In genomic region chr7:92589056-92589455, GRCh38 we compare ENCODE assay signal across 8 cellular contexts. TPM values are rescaled to one million over a fixed set of nuclear protein-coding genes. Genes with fewer than 3 reads are reported as not detected.
DNase-seq lines count a peak whose midpoint lies in the region; ATAC-seq, FAIRE-seq and TF ChIP-seq lines count a peak whose summit lies in the region.

No MANE protein-coding gene starts in this region.

- H3K9me3 Mint-ChIP-seq in activated CD4-positive, alpha-beta T cell treated with anti-CD3 and anti-CD28 coated beads for 36 hours (ENCODE audit: low read depth) = no peaks in the 10 kb centered on the region
- H3K9me3 Mint-ChIP-seq in activated naive CD8-positive, alpha-beta T cell (ENCODE audit: low read depth) = no peaks in the 10 kb centered on the region

- H3K27ac ChIP-seq in keratinocyte (ENCODE audit: control insufficient read depth, insufficient read depth, low read length) (peak overlapping the region; percentile 90), substantia nigra (ENCODE audit: low read depth, low read length, poor library complexity, severe bottlenecking) (peak overlapping the region; percentile 86)

- no peak overlapping the region for H2AFZ ChIP-seq in keratinocyte (ENCODE audit: control insufficient read depth, low read length)

- no peaks in the 10 kb centered on the region for H3K9me3 ChIP-seq in keratinocyte (ENCODE audit: control insufficient read depth, low read depth, low read length)

- POLR2A ChIA-PET in activated CD4-positive, alpha-beta T cell treated with anti-CD3 and anti-CD28 coated beads for 36 hours (lab: Charles Lee) = interaction anchor here (0.5 to 1.4 kb wide), 6 partner anchors 25 to 224 kb away, joined by 3 to 7 read pairs (median 4); partner anchors contain the start of genes PEX1 and RBM48

- H4K20me1 ChIP-seq in keratinocyte (ENCODE audit: control insufficient read depth, extremely low read depth, insufficient read depth, low read length) = peaks cover 11% of the 10 kb centered on the region

- TF ChIP-seq CTCF in keratinocyte (optimal IDR thresholded peaks at IDR 0.05 in 1 of 3, IDR thresholded peaks at IDR 0.05 in 1 of 3, conservative IDR thresholded peaks at IDR 0.05 in 1 of 3; ENCODE audit: extremely low read depth in 1 of 3, insufficient read depth in 2 of 3, low read length in 3 of 3) = no peak

- peak overlapping the region; percentile 86 for H3K4me2 ChIP-seq in keratinocyte (ENCODE audit: control insufficient read depth, extremely low read depth, insufficient read depth, low read depth, low read length)

- dilution Hi-C loops in keratinocyte (cut with MboI; ENCODE audit: extremely low pct_ligation_motif_present, low sequenced_read_pairs) = no loop called here

- peaks cover 61% of the 10 kb centered on the region for H3K79me2 ChIP-seq in keratinocyte (ENCODE audit: control insufficient read depth, insufficient read depth, low read length)

- H3K27me3 Mint-ChIP-seq in activated CD4-positive, alpha-beta T cell treated with anti-CD3 and anti-CD28 coated beads for 36 hours = peaks cover 3% of the 10 kb centered on the region
- peaks cover 4% of the 10 kb centered on the region for H3K27me3 Mint-ChIP-seq in activated naive CD8-positive, alpha-beta T cell

- CTCF ChIA-PET in activated CD4-positive, alpha-beta T cell treated with anti-CD3 and anti-CD28 coated beads for 36 hours (lab: Charles Lee) = interaction anchor here (0.7 to 2.4 kb wide), 3 partner anchors 11 to 238 kb away, joined by 3 to 8 read pairs (median 3); partner anchors contain the start of genes PEX1 and RBM48

- FAIRE-seq in keratinocyte (lab: Jason Lieb, UNC) (no peak), GM12892 (lab: Jason Lieb, UNC) (no peak)

- ATAC-seq in activated CD4-positive, alpha-beta T cell treated with anti-CD3 and anti-CD28 coated beads for 36 hours = no peak

- DNase-seq in activated CD4-positive, alpha-beta T cell treated with anti-CD3 and anti-CD28 coated beads for 36 hours = peak; percentile 49
- no peak for DNase-seq in activated CD4-positive, alpha-beta T cell treated with anti-CD3 and anti-CD28 coated beads, Interleukin-2, amount 50 U/mL, for 1 hour
- DNase-seq in keratinocyte (ENCODE audit: low read depth, low spot score) (no peak), substantia nigra (lab: John Stamatoyannopoulos, UW) (no peak), GM12892 (ENCODE audit: insufficient read length) (no peak), NCI-H1417 (lab: John Stamatoyannopoulos, UW) (no peak)
- no peak for DNase-seq in NK-92 treated with Interleukin-12 subunit alpha and Interleukin-12 subunit beta, amount 100 ng/mL, for 24 hours (lab: John Stamatoyannopoulos, UW)

- H3K27ac Mint-ChIP-seq in activated CD4-positive, alpha-beta T cell treated with anti-CD3 and anti-CD28 coated beads for 36 hours = peak overlapping the region; percentile 92
- peak overlapping the region; percentile 93 for H3K27ac Mint-ChIP-seq in activated naive CD8-positive, alpha-beta T cell

- intact Hi-C loops in activated CD4-positive, alpha-beta T cell treated with anti-CD3 and anti-CD28 coated beads for 36 hours (cut with DNase I, micrococcal nuclease) = loop anchor here (1.0 to 10.0 kb wide), 4 partner anchors 60 to 1416 kb away; partner anchors contain the start of genes BET1 (in 1 of the 2), MTERF1 (in 1 of the 2), PEX1 (in 1 of the 2) and RBM48 (in 1 of the 2)

- peak overlapping the region; percentile 91 for H3K4me3 Mint-ChIP-seq in activated CD4-positive, alpha-beta T cell treated with anti-CD3 and anti-CD28 coated beads for 36 hours
- peak overlapping the region; percentile 97 for H3K4me3 Mint-ChIP-seq in activated naive CD8-positive, alpha-beta T cell

- H3K4me1 Mint-ChIP-seq in activated CD4-positive, alpha-beta T cell treated with anti-CD3 and anti-CD28 coated beads for 36 hours = peaks cover 58% of the 10 kb centered on the region
- H3K4me1 Mint-ChIP-seq in activated naive CD8-positive, alpha-beta T cell (ENCODE audit: low read depth) = peaks cover 56% of the 10 kb centered on the region

- no peaks in the 10 kb centered on the region for H3K27me3 ChIP-seq in keratinocyte (ENCODE audit: control insufficient read depth, extremely low read depth, insufficient read depth, low read length)

- TF ChIP-seq POLR2A in GM12892 (IDR thresholded peaks at IDR 0.05; ENCODE audit: low read depth, low read length) = no peak

- peaks cover 22% of the 10 kb centered on the region for H3K4me1 ChIP-seq in keratinocyte (ENCODE audit: control insufficient read depth, extremely low read depth, insufficient read depth, low read length)

- peak overlapping the region; percentile 63 to 76 (median 74) for H3K4me3 ChIP-seq in keratinocyte (ENCODE audit: control insufficient read depth in 2 of 3, extremely low read depth in 1 of 3, insufficient read depth in 2 of 3, low read depth in 1 of 3, low read length in 3 of 3)

- H3K9me1 ChIP-seq in keratinocyte (ENCODE audit: control insufficient read depth, extremely low read depth, insufficient read depth, low read length) = no peaks in the 10 kb centered on the region

- peak overlapping the region; percentile 82 for H3K9ac ChIP-seq in keratinocyte (ENCODE audit: control insufficient read depth, extremely low read depth, insufficient read depth, low read length)

- H3K36me3 ChIP-seq in keratinocyte (ENCODE audit: control insufficient read depth in 2 of 2, extremely low read depth in 1 of 2, insufficient read depth in 2 of 2, low read length in 2 of 2) = peaks cover 3 to 4% of the 10 kb centered on the region in 2 experiments

- H3K36me3 Mint-ChIP-seq in activated CD4-positive, alpha-beta T cell treated with anti-CD3 and anti-CD28 coated beads for 36 hours (ENCODE audit: low read depth) = peaks cover 37% of the 10 kb centered on the region
- H3K36me3 Mint-ChIP-seq in activated naive CD8-positive, alpha-beta T cell = peaks cover 10% of the 10 kb centered on the region

RNA-seq across cellular contexts. Expression of gene FAM133B, which starts 1.1 kb away (rescaled TPM):
- 10 to 100 TPM; 26.1 to 27.6 TPM for total RNA-seq in activated CD4-positive, alpha-beta T cell treated with anti-CD3 and anti-CD28 coated beads for 36 hours
- polyA plus RNA-seq in keratinocyte = 12.4 to 24.0 TPM (median 17.3 TPM) in 3 replicates
- polyA plus RNA-seq in keratinocyte (2011; ENCODE audit: low read depth) = 108 TPM
- 9.4 and 13.4 TPM in 2 replicates for polyA plus RNA-seq in keratinocyte (2011; cell fraction: cytosol; rRNA removed)
- 14.8 and 21.7 TPM in 2 replicates for polyA plus RNA-seq in keratinocyte (2011; cell fraction: nucleus; rRNA removed)
- polyA plus RNA-seq in keratinocyte (2012; ENCODE audit: low replicate concordance) = 17.9 and 20.4 TPM in 2 replicates
- polyA minus RNA-seq in keratinocyte = 1.3 to 11.4 TPM (median 3.8 TPM) in 3 replicates
- 6.5 TPM for polyA minus RNA-seq in keratinocyte (2011; cell fraction: cytosol; rRNA and poly(A)+ RNA removed)
- 8.1 and 19.2 TPM in 2 replicates for polyA minus RNA-seq in keratinocyte (2011; cell fraction: nucleus; rRNA and poly(A)+ RNA removed)
- 24.0 TPM for polyA plus RNA-seq in GM12892 (2012; ENCODE audit: missing spikeins)
